In genomic region chr3:177440456-177441105, GRCh38 we compare ENCODE assay signal across 21 cellular contexts.
DNase-seq lines count a peak whose midpoint lies in the region; ATAC-seq, FAIRE-seq and TF ChIP-seq lines count a peak whose summit lies in the region.
"Had no signal": no experiment of that assay in that cellular context is flagged by ENCODE, and none has a peak within 500 bp of the region (broad histone marks: within the 10 kb centered on the region; RNA-seq: fewer than 3 reads in every experiment).

No MANE protein-coding gene starts in this region.

- no peak overlapping the region for H3K4me3 ChIP-seq in bronchial epithelial cell (ENCODE audit: low read depth, low read length)
- no peak overlapping the region for H3K4me3 ChIP-seq in mucosa of descending colon
- no peak overlapping the region for H3K4me3 ChIP-seq in kidney (ENCODE audit: low read length in 2 of 2)
- H3K4me3 ChIP-seq: BLaER1 treated with 17β-estradiol and CSF1 and Interleukin-3, amounts not matched to agents 10 nM and 100 nM; ovary; right lobe of liver; thoracic aorta had no signal

- peak; percentile 20 for DNase-seq in EL
- peak; percentile 86 for DNase-seq in NCI-H1694 (lab: John Stamatoyannopoulos, UW)
- peak; percentile 73 for DNase-seq in bronchial epithelial cell (ENCODE audit: low read depth)
- DNase-seq in mucosa of descending colon, result no peak
- no peak for DNase-seq in kidney
- DNase-seq in amygdala (lab: John Stamatoyannopoulos, UW), result no peak
- DNase-seq in stimulated activated naive CD4-positive, alpha-beta T cell treated with Interleukin-2 at 50 U/mL for 16 hours (lab: John Stamatoyannopoulos, UW), result no peak
- DNase-seq in activated naive CD4-positive, alpha-beta T cell (lab: John Stamatoyannopoulos, UW), result no peak
- DNase-seq: ACHN; activated T-cell treated with anti-CD3 and anti-CD28 coated beads, Interleukin-2, amount 50 U/mL, for 48 hours; Calu3; GDM1; KG1; naive B cell; NCI-H2029 treated with DMSO at 0.1 percent for 48 hours; NCI-H510A; ovary; right lobe of liver had no signal

- FAIRE-seq in bronchial epithelial cell (lab: Jason Lieb, UNC), result peak; percentile 32
- no peak for FAIRE-seq in kidney (lab: Jason Lieb, UNC)

- no peak for TF ChIP-seq CTCF in bronchial epithelial cell (IDR thresholded peaks at IDR 0.05; ENCODE audit: insufficient read depth, low read length, severe bottlenecking)
- TF ChIP-seq CTCF in mucosa of descending colon (IDR thresholded peaks at IDR 0.05), result no peak
- no peak for TF ChIP-seq CTCF in kidney (IDR thresholded peaks at IDR 0.05; ENCODE audit: borderline replicate concordance, extremely low read depth, insufficient read depth)

- H3K9ac ChIP-seq in kidney (ENCODE audit: low read length in 2 of 2), result no peak overlapping the region
- H3K9ac ChIP-seq: BLaER1 treated with 17β-estradiol and CSF1 and Interleukin-3, amounts not matched to agents 10 nM and 100 nM had no signal

- H3K9me3 ChIP-seq in mucosa of descending colon, result no peaks in the 10 kb centered on the region
- no peaks in the 10 kb centered on the region for H3K9me3 ChIP-seq in kidney (ENCODE audit: control insufficient read depth in 1 of 2, low read length in 2 of 2)
- H3K9me3 ChIP-seq: ovary, right lobe of liver, thoracic aorta had no signal

- ATAC-seq in mucosa of descending colon, result peak; percentile 27
- ATAC-seq: right lobe of liver had no signal

- H3K4me1 ChIP-seq in mucosa of descending colon (ENCODE audit: low read depth) (peaks cover 3% of the 10 kb centered on the region), kidney (ENCODE audit: control insufficient read depth in 1 of 2, insufficient read depth in 1 of 2, low read depth in 1 of 2, low read length in 2 of 2) (no peaks in the 10 kb centered on the region)
- H3K4me1 ChIP-seq: right lobe of liver had no signal

- intact Hi-C loops in mucosa of descending colon (cut with DNase I, micrococcal nuclease), result no loop called here
- intact Hi-C loops in kidney (cut with DNase I), result no loop called here

- H3K27ac ChIP-seq in kidney (ENCODE audit: low read depth in 2 of 2, low read length in 2 of 2), result no peak overlapping the region
- H3K27ac ChIP-seq: BLaER1 treated with 17β-estradiol and CSF1 and Interleukin-3, amounts not matched to agents 10 nM and 100 nM; ovary; right lobe of liver; RWPE1; thoracic aorta had no signal

- H3K27me3 ChIP-seq in bronchial epithelial cell (ENCODE audit: control insufficient read depth, insufficient read depth, low read length), result no peaks in the 10 kb centered on the region
- H3K27me3 ChIP-seq: BLaER1 treated with 17β-estradiol and CSF1 and Interleukin-3, amounts not matched to agents 10 nM and 100 nM; ovary; right lobe of liver had no signal

- H3K36me3 ChIP-seq in bronchial epithelial cell (ENCODE audit: control insufficient read depth, insufficient read depth, low read length), result no peaks in the 10 kb centered on the region
- H3K36me3 ChIP-seq in mucosa of descending colon (ENCODE audit: low read depth), result no peaks in the 10 kb centered on the region
- no peaks in the 10 kb centered on the region for H3K36me3 ChIP-seq in kidney (ENCODE audit: control insufficient read depth in 1 of 2, insufficient read depth in 2 of 2, low read length in 2 of 2)
- H3K36me3 ChIP-seq: BLaER1 treated with 17β-estradiol and CSF1 and Interleukin-3, amounts not matched to agents 10 nM and 100 nM; ovary; right lobe of liver; thoracic aorta had no signal

Comparison
In these comparisons a context has a peak if more than half of its experiments do, and no peak if none do; other contexts are left out.
1. DNase-seq: peak in EL (single experiment), NCI-H1694 (single experiment) and bronchial epithelial cell (single experiment); none in mucosa of descending colon (0 of 3), kidney (single experiment), amygdala (0 of 56), stimulated activated naive CD4-positive, alpha-beta T cell treated with Interleukin-2 at 50 U/mL for 16 hours (single experiment) and activated naive CD4-positive, alpha-beta T cell (0 of 4).